Comparison of ENCODE assay signal across 21 cellular contexts in genomic region chr1:189496768-189497167, GRCh38.
"Had no signal": no experiment of that assay in that cellular context is flagged by ENCODE, and none has a peak within 500 bp of the region (broad histone marks: within the 10 kb centered on the region; RNA-seq: fewer than 3 reads in every experiment).

No MANE protein-coding gene starts in this region.

- H3K36me3 ChIP-seq: brain microvascular endothelial cell, left ventricle myocardium inferior, spleen had no signal

- ATAC-seq: natural killer cell, WTC11 had no signal

- H3K4me3 ChIP-seq: hepatocyte, left ventricle myocardium inferior, spleen, testis had no signal

- H3K27me3 ChIP-seq: brain microvascular endothelial cell, hepatocyte, spleen, testis had no signal

- H3K27ac ChIP-seq: brain microvascular endothelial cell, hepatocyte, left ventricle myocardium inferior, spleen, testis had no signal

- H3K9me3 ChIP-seq: left ventricle myocardium inferior, testis had no signal

- H3K4me1 ChIP-seq: left ventricle myocardium inferior, spleen, testis had no signal

- H3K4me2 ChIP-seq: hepatocyte had no signal

- FAIRE-seq: frontal cortex had no signal

- DNase-seq: activated gamma-delta T cell treated with Interleukin-2 at 50 U/mL for 16 hours; activated T-cell treated with anti-CD3 and anti-CD28 coated beads, Interleukin-2, amount 50 U/mL, for 1 hour; aorta; brain microvascular endothelial cell; central memory CD4-positive, alpha-beta T cell; dermis blood vessel endothelial cell; effector CD8-positive, alpha-beta T cell; glutamatergic neuron; immature natural killer cell; left ventricle myocardium inferior; midbrain; natural killer cell; spleen; stimulated activated CD4-positive, alpha-beta T cell treated with anti-CD3 and anti-CD28 coated beads, Interleukin-4, amount 100 ng/mL, for 1 hour; stimulated activated naive CD4-positive, alpha-beta T cell; T1000; testis; trophoblast cell had no signal

- H2AFZ ChIP-seq: hepatocyte had no signal
